ENCODE assay signal across 9 cellular contexts in the genomic region with DNA sequence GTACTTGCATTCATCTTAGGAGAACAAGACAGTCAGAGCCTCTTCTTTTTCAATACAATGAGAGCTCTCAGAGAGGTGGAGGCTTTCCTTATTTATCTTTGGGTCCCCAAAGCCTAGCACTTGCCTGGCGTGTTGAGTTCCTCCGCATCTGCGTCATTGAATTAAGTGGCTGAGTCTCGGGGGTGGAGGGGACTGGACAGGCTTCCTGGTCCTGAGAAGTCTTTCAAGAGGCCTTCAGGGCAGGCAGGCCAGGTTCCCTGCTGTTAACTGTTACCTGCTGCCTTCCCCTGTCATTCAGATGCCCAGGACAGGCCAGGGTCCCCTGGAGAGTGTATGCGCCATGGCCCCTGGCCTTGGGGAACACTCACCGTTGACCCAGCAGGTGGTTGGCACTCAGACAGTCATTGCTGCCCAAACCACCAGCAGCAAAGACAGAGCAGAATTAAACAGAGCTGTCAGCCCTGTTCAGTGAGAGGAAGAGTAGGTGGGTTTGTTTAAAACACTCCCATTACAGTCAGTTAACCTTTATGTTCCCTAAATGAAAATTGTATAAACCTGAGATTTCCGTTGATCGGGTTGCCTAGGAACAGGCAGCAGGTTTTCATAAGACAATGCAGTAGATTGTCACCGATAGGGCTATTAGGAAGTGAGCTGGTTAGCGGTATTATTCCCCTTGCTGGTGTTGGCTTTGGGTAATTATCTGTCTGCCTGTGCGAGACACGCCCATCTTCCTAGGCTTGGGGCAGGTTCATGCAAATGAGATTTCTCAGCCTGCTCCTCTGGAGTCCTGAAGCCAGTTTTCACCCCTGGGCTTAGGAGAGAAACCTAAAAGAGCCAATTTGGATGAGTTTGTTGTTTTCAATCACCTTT.
DNase-seq lines count a peak whose midpoint lies in the region; ATAC-seq and TF ChIP-seq lines count a peak whose summit lies in the region.
"Had no signal": no experiment of that assay in that cellular context is flagged by ENCODE, and none has a peak within 500 bp of the region (broad histone marks: within the 10 kb centered on the region; RNA-seq: fewer than 3 reads in every experiment).

No MANE protein-coding gene starts in this region.

- no peak for TF ChIP-seq CTCF in brain (conservative IDR thresholded peaks at IDR 0.05)
- TF ChIP-seq CTCF in body of pancreas (IDR thresholded peaks at IDR 0.05): no peak

- no peak overlapping the region for H3K27ac Mint-ChIP-seq in activated CD4-positive, alpha-beta T cell treated with anti-CD3 and anti-CD28 coated beads for 36 hours
- H3K27ac Mint-ChIP-seq in brain: peak overlapping the region; percentile 53 to 91 (median 69)
- peak overlapping the region; percentile 70 for H3K27ac Mint-ChIP-seq in stimulated activated effector memory CD8-positive, alpha-beta T cell treated with anti-CD3 and anti-CD28 coated beads, Interleukin-12 subunit alpha, Interleukin-12 subunit beta, amount 100 ng/mL, for 72 hours
- H3K27ac Mint-ChIP-seq: activated T-cell treated with anti-CD3 and anti-CD28 coated beads, Interleukin-2, amount 50 U/mL, for 72 hours had no signal

- no peaks in the 10 kb centered on the region for H3K36me3 ChIP-seq in body of pancreas (replicated peaks in 1 of 2; ENCODE audit: insufficient read depth in 1 of 2, low read depth in 2 of 2)

- no peaks in the 10 kb centered on the region for H3K9me3 ChIP-seq in body of pancreas

- ATAC-seq in activated CD4-positive, alpha-beta T cell treated with anti-CD3 and anti-CD28 coated beads for 36 hours: peak; percentile 31
- peak; percentile 76 for ATAC-seq in stimulated activated effector memory CD8-positive, alpha-beta T cell treated with anti-CD3 and anti-CD28 coated beads, Interleukin-12 subunit alpha, Interleukin-12 subunit beta, amount 100 ng/mL, for 72 hours
- ATAC-seq in body of pancreas (no peak), GM19351 (IDR thresholded peaks at IDR 0.05; ENCODE audit: unreplicated experiment) (no peak)

- H3K27ac ChIP-seq in body of pancreas: peak overlapping the region in 2 of 4 donors; percentile 28 to 45

- H3K27me3 ChIP-seq in body of pancreas: no peaks in the 10 kb centered on the region

- no peak for TF ChIP-seq POLR2A in body of pancreas (IDR thresholded peaks at IDR 0.05)

- 69 to 79% methylated on average over 6 to 12 of the region's 12 CpGs for WGBS in body of pancreas, 2 donors

- CTCF ChIA-PET in activated CD4-positive, alpha-beta T cell treated with anti-CD3 and anti-CD28 coated beads for 36 hours (lab: Charles Lee): no interaction called here

- intact Hi-C loops in activated CD4-positive, alpha-beta T cell treated with anti-CD3 and anti-CD28 coated beads for 36 hours (cut with DNase I, micrococcal nuclease): no loop called here
- intact Hi-C loops in body of pancreas (cut with DNase I): no loop called here

- no peak overlapping the region for H3K4me3 ChIP-seq in body of pancreas

- no peaks in the 10 kb centered on the region for H3K27me3 Mint-ChIP-seq in activated CD4-positive, alpha-beta T cell treated with anti-CD3 and anti-CD28 coated beads for 36 hours
- H3K27me3 Mint-ChIP-seq in brain: no peaks in the 10 kb centered on the region

- H3K4me3 Mint-ChIP-seq in activated CD4-positive, alpha-beta T cell treated with anti-CD3 and anti-CD28 coated beads for 36 hours: no peak overlapping the region
- H3K4me3 Mint-ChIP-seq in brain: peak overlapping the region in 1 of 5 experiments; percentile 23
- peak overlapping the region; percentile 30 for H3K4me3 Mint-ChIP-seq in stimulated activated effector memory CD8-positive, alpha-beta T cell treated with anti-CD3 and anti-CD28 coated beads, Interleukin-12 subunit alpha, Interleukin-12 subunit beta, amount 100 ng/mL, for 72 hours
- H3K4me3 Mint-ChIP-seq: activated T-cell treated with anti-CD3 and anti-CD28 coated beads, Interleukin-2, amount 50 U/mL, for 72 hours had no signal

- DNase-seq in activated CD4-positive, alpha-beta T cell treated with anti-CD3 and anti-CD28 coated beads for 36 hours: no peak
- DNase-seq in activated CD4-positive, alpha-beta T cell treated with anti-CD3 and anti-CD28 coated beads for 1 hour: no peak
- DNase-seq in NCI-H2196 (lab: John Stamatoyannopoulos, UW; ENCODE audit: unreplicated experiment): peak; percentile 75
- no peak for DNase-seq in stimulated activated effector memory CD8-positive, alpha-beta T cell treated with anti-CD3 and anti-CD28 coated beads, Interleukin-12 subunit alpha, Interleukin-12 subunit beta, amount 100 ng/mL, for 72 hours (ENCODE audit: low spot score in 2 of 2)
- DNase-seq in body of pancreas: no peak
- DNase-seq in stimulated activated CD4-positive, alpha-beta T cell treated with anti-CD3 and anti-CD28 coated beads, Interleukin-4, amount 100 ng/mL, for 1 hour: no peak
- DNase-seq: activated T-cell treated with anti-CD3 and anti-CD28 coated beads, Interleukin-2, amount 50 U/mL, for 72 hours had no signal

- peaks cover 34% of the 10 kb centered on the region for H3K4me1 ChIP-seq in body of pancreas

- H3K4me1 Mint-ChIP-seq in activated CD4-positive, alpha-beta T cell treated with anti-CD3 and anti-CD28 coated beads for 36 hours: peaks cover 10% of the 10 kb centered on the region
- H3K4me1 Mint-ChIP-seq in brain: peaks cover 83% of the 10 kb centered on the region
- H3K4me1 Mint-ChIP-seq in stimulated activated effector memory CD8-positive, alpha-beta T cell treated with anti-CD3 and anti-CD28 coated beads, Interleukin-12 subunit alpha, Interleukin-12 subunit beta, amount 100 ng/mL, for 72 hours: peaks cover 37% of the 10 kb centered on the region

- POLR2A ChIA-PET in activated CD4-positive, alpha-beta T cell treated with anti-CD3 and anti-CD28 coated beads for 36 hours (lab: Charles Lee): no interaction called here

- peaks cover 2% of the 10 kb centered on the region for H3K9me3 Mint-ChIP-seq in activated CD4-positive, alpha-beta T cell treated with anti-CD3 and anti-CD28 coated beads for 36 hours (ENCODE audit: low read depth)
- peaks cover 2 to 7% (median 4%) of the 10 kb centered on the region in 5 experiments for H3K9me3 Mint-ChIP-seq in brain
- H3K9me3 Mint-ChIP-seq in stimulated activated effector memory CD8-positive, alpha-beta T cell treated with anti-CD3 and anti-CD28 coated beads, Interleukin-12 subunit alpha, Interleukin-12 subunit beta, amount 100 ng/mL, for 72 hours: no peaks in the 10 kb centered on the region
- H3K9me3 Mint-ChIP-seq: activated T-cell treated with anti-CD3 and anti-CD28 coated beads, Interleukin-2, amount 50 U/mL, for 72 hours had no signal

- peaks cover 20% of the 10 kb centered on the region for H3K36me3 Mint-ChIP-seq in activated CD4-positive, alpha-beta T cell treated with anti-CD3 and anti-CD28 coated beads for 36 hours (ENCODE audit: low read depth)
- H3K36me3 Mint-ChIP-seq in brain: peaks cover 26% of the 10 kb centered on the region
- H3K36me3 Mint-ChIP-seq in stimulated activated effector memory CD8-positive, alpha-beta T cell treated with anti-CD3 and anti-CD28 coated beads, Interleukin-12 subunit alpha, Interleukin-12 subunit beta, amount 100 ng/mL, for 72 hours: peaks cover 19% of the 10 kb centered on the region

Comparison
In these comparisons a context has a peak if more than half of its experiments do, and no peak if none do; other contexts are left out.
1. ATAC-seq: peak in activated CD4-positive, alpha-beta T cell treated with anti-CD3 and anti-CD28 coated beads for 36 hours (single experiment) and stimulated activated effector memory CD8-positive, alpha-beta T cell treated with anti-CD3 and anti-CD28 coated beads, Interleukin-12 subunit alpha, Interleukin-12 subunit beta, amount 100 ng/mL, for 72 hours (single experiment); none in body of pancreas (single experiment) and GM19351 (single experiment).